ENCODE assay signal across 15 cellular contexts in genomic region chr4:129446074-129446473, GRCh38.
DNase-seq lines count a peak whose midpoint lies in the region; ATAC-seq, FAIRE-seq and TF ChIP-seq lines count a peak whose summit lies in the region.
"Had no signal": no experiment of that assay in that cellular context is flagged by ENCODE, and none has a peak within 500 bp of the region (broad histone marks: within the 10 kb centered on the region; RNA-seq: fewer than 3 reads in every experiment).

No MANE protein-coding gene starts in this region.

- ATAC-seq in HG03135 (IDR thresholded peaks at IDR 0.05; ENCODE audit: unreplicated experiment), result no peak
- ATAC-seq in omental fat pad (ENCODE audit: low FRiP score), result no peak
- ATAC-seq: SK-N-SH treated with all-trans-retinoic acid at 6 μM for 48 hours had no signal

- FAIRE-seq in kidney (lab: Jason Lieb, UNC), result no peak

- DNase-seq in EL (peak; percentile 61), NCI-H82 treated with DMSO at 0.1 percent for 48 hours (lab: John Stamatoyannopoulos, UW; ENCODE audit: unreplicated experiment) (peak; percentile 13), astrocyte of the hippocampus (ENCODE audit: low read depth, low spot score) (peak; percentile 58), kidney (peak; percentile 46), posterior vena cava (ENCODE audit: low spot score) (no peak), NCI-H748 treated with DMSO at 0.1 percent for 48 hours (lab: John Stamatoyannopoulos, UW) (no peak), omental fat pad (ENCODE audit: low spot score) (no peak)
- DNase-seq: esophagus squamous epithelium, left ventricle myocardium inferior, naive B cell, NCI-H1092 treated with DMSO at 0.1 percent for 48 hours, NCI-H2227 treated with DMSO at 0.1 percent for 48 hours had no signal

- H3K4me1 ChIP-seq in kidney (ENCODE audit: control insufficient read depth in 1 of 2, insufficient read depth in 1 of 2, low read depth in 1 of 2, low read length in 2 of 2), result no peaks in the 10 kb centered on the region
- H3K4me1 ChIP-seq: esophagus squamous epithelium, left ventricle myocardium inferior had no signal

- TF ChIP-seq CTCF in kidney (IDR thresholded peaks at IDR 0.05; ENCODE audit: borderline replicate concordance, extremely low read depth, insufficient read depth), result no peak
- no peak for TF ChIP-seq CTCF in omental fat pad (IDR thresholded peaks at IDR 0.05)

- H3K36me3 ChIP-seq in kidney (ENCODE audit: control insufficient read depth in 1 of 2, insufficient read depth in 2 of 2, low read length in 2 of 2), result no peaks in the 10 kb centered on the region
- H3K36me3 ChIP-seq: esophagus squamous epithelium, left ventricle myocardium inferior had no signal

- no peak overlapping the region for H3K27ac ChIP-seq in kidney (ENCODE audit: low read depth in 2 of 2, low read length in 2 of 2)
- H3K27ac ChIP-seq: esophagus squamous epithelium, hepatocyte, left ventricle myocardium inferior had no signal

- intact Hi-C loops in kidney (cut with DNase I), result no loop called here
- intact Hi-C loops in posterior vena cava (cut with DNase I), result no loop called here

- H3K9me3 ChIP-seq in kidney (ENCODE audit: control insufficient read depth in 1 of 2, low read length in 2 of 2), result no peaks in the 10 kb centered on the region
- H3K9me3 ChIP-seq: esophagus squamous epithelium had no signal

- H3K4me3 ChIP-seq in kidney (ENCODE audit: low read length in 2 of 2), result no peak overlapping the region
- H3K4me3 ChIP-seq: esophagus squamous epithelium, hepatocyte, left ventricle myocardium inferior had no signal

- H3K9ac ChIP-seq in kidney (ENCODE audit: low read length in 2 of 2), result no peak overlapping the region

Comparison
In these comparisons a context has a peak if more than half of its experiments do, and no peak if none do; other contexts are left out.
1. DNase-seq: peak in EL (single experiment), NCI-H82 treated with DMSO at 0.1 percent for 48 hours (single experiment), astrocyte of the hippocampus (single experiment) and kidney (single experiment); none in posterior vena cava (single experiment), NCI-H748 treated with DMSO at 0.1 percent for 48 hours (single experiment) and omental fat pad (single experiment).